In the genomic region with DNA sequence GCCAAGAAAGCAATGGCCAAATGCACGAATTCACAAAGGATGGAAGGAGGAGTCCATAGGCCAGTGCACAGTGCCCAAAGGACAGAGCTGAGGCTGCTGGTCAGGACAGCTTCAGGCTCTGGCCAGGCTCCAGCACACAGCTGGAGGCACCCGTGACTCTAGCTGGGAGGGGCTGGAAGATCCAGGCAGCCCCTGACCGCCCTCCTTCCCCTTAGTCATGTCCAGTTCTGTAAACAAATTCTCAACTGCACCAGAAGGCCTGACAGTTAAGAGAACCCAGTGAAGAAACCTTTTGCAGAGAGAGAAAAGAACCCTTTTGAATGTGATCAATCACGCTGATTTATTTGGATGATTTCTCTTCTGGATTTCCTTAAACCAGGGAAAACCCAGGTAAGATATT, we compare ENCODE assay signal across 8 cellular contexts. TPM values are rescaled to one million over a fixed set of nuclear protein-coding genes. Genes with fewer than 3 reads are reported as not detected.
DNase-seq lines count a peak whose midpoint lies in the region; ATAC-seq and TF ChIP-seq lines count a peak whose summit lies in the region.

No MANE protein-coding gene starts in this region.

- DNase-seq in AG09319 (ENCODE audit: extremely low read depth, low read depth): peak; percentile 85
- peak; percentile 80 for DNase-seq in Panc1 (ENCODE audit: low read depth, low spot score)
- peak; percentile 94 for DNase-seq in fibroblast of gingiva (ENCODE audit: low read depth)
- DNase-seq in neural progenitor cell (ENCODE audit: low spot score): no peak
- no peak for DNase-seq in cortex of kidney (lab: John Stamatoyannopoulos, UW)
- no peak for DNase-seq in NCI-H2171 treated with DMSO at 0.1 percent for 48 hours (lab: John Stamatoyannopoulos, UW)
- no peak for DNase-seq in cerebellum (ENCODE audit: low spot score)
- DNase-seq in activated CD4-positive, alpha-beta T cell treated with anti-CD3 and anti-CD28 coated beads for 36 hours: no peak

- no TSS peak for BruUV-seq in Panc1 (replicated peaks; lab: Mats Ljungman, UMichigan)

- H3K27me3 ChIP-seq in Panc1 (ENCODE audit: control insufficient read depth, insufficient read depth, low read length): no peaks in the 10 kb centered on the region
- peaks cover 21% of the 10 kb centered on the region for H3K27me3 ChIP-seq in neural progenitor cell

- H3K27ac ChIP-seq in Panc1 (ENCODE audit: low read length): peak overlapping the region; percentile 86
- H3K27ac ChIP-seq in neural progenitor cell: no peak overlapping the region

- H3K27me3 Mint-ChIP-seq in neural progenitor cell (ENCODE audit: insufficient read depth, low read depth): peaks cover 6% of the 10 kb centered on the region
- peaks cover 2% of the 10 kb centered on the region for H3K27me3 Mint-ChIP-seq in activated CD4-positive, alpha-beta T cell treated with anti-CD3 and anti-CD28 coated beads for 36 hours

- no peaks in the 10 kb centered on the region for H3K36me3 Mint-ChIP-seq in neural progenitor cell
- H3K36me3 Mint-ChIP-seq in activated CD4-positive, alpha-beta T cell treated with anti-CD3 and anti-CD28 coated beads for 36 hours (ENCODE audit: low read depth): no peaks in the 10 kb centered on the region

- no peak overlapping the region for H3K4me2 ChIP-seq in neural progenitor cell

- peaks cover 3% of the 10 kb centered on the region for H3F3A ChIP-seq in neural progenitor cell (ENCODE audit: low read depth)

- H3K79me2 ChIP-seq in neural progenitor cell (ENCODE audit: low read depth): no peaks in the 10 kb centered on the region

- H3K4me3 Mint-ChIP-seq in neural progenitor cell: no peak overlapping the region
- no peak overlapping the region for H3K4me3 Mint-ChIP-seq in activated CD4-positive, alpha-beta T cell treated with anti-CD3 and anti-CD28 coated beads for 36 hours

- no peak overlapping the region for H3K9ac ChIP-seq in neural progenitor cell

- H3K4me1 ChIP-seq in Panc1 (ENCODE audit: control insufficient read depth, insufficient read depth, low read length) (peaks cover 75% of the 10 kb centered on the region), neural progenitor cell (peaks cover 14% of the 10 kb centered on the region)

- TF ChIP-seq CTCF in AG09319 (IDR thresholded peaks at IDR 0.05; ENCODE audit: low read depth, low read length) (no peak), Panc1 (IDR thresholded peaks at IDR 0.05) (no peak), neural progenitor cell (IDR thresholded peaks at IDR 0.05) (no peak)

- peak overlapping the region in 1 of 2 experiments; percentile 21; a peak in 1 of 4 replicates for H3K4me3 ChIP-seq in Panc1 (ENCODE audit: low read depth in 2 of 2, low read length in 2 of 2)
- no peak overlapping the region for H3K4me3 ChIP-seq in neural progenitor cell

- ATAC-seq in Panc1: peak; percentile 83
- no peak for ATAC-seq in activated CD4-positive, alpha-beta T cell treated with anti-CD3 and anti-CD28 coated beads for 36 hours

- POLR2A ChIA-PET in Panc1 (lab: Charles Lee): interaction anchor here (0.6 to 1.5 kb wide), 5 partner anchors 17 to 164 kb away, joined by 3 to 7 read pairs (median 3); no protein-coding TSS in a partner anchor
- POLR2A ChIA-PET in activated CD4-positive, alpha-beta T cell treated with anti-CD3 and anti-CD28 coated beads for 36 hours (lab: Charles Lee): interaction anchor here (0.8 to 1.0 kb wide), 2 partner anchors 20 to 1903 kb away, joined by 3 to 4 read pairs; no protein-coding TSS in a partner anchor

- H3K9me3 Mint-ChIP-seq in neural progenitor cell: no peaks in the 10 kb centered on the region
- no peaks in the 10 kb centered on the region for H3K9me3 Mint-ChIP-seq in activated CD4-positive, alpha-beta T cell treated with anti-CD3 and anti-CD28 coated beads for 36 hours (ENCODE audit: low read depth)

- intact Hi-C loops in Panc1 (cut with micrococcal nuclease; ENCODE audit: unreplicated experiment): loop anchor here (10.0 kb wide), 1 partner anchor 156 kb away; no protein-coding TSS in a partner anchor
- intact Hi-C loops in activated CD4-positive, alpha-beta T cell treated with anti-CD3 and anti-CD28 coated beads for 36 hours (cut with DNase I, micrococcal nuclease): no loop called here

- H3K4me1 Mint-ChIP-seq in neural progenitor cell: peaks cover 57% of the 10 kb centered on the region
- H3K4me1 Mint-ChIP-seq in activated CD4-positive, alpha-beta T cell treated with anti-CD3 and anti-CD28 coated beads for 36 hours: peaks cover 21% of the 10 kb centered on the region

- in situ Hi-C loops in Panc1 (cut with HindIII; ENCODE audit: low pct_unique_long_range_greater_than_20kb, low sequenced_read_pairs): no loop called here

- H2AFZ ChIP-seq in neural progenitor cell (replicated peaks): no peak overlapping the region

- H3K27ac Mint-ChIP-seq in neural progenitor cell: peak overlapping the region; percentile 9
- H3K27ac Mint-ChIP-seq in activated CD4-positive, alpha-beta T cell treated with anti-CD3 and anti-CD28 coated beads for 36 hours: no peak overlapping the region

- CTCF ChIA-PET in Panc1 (lab: Charles Lee): interaction anchor here (0.6 kb wide), 1 partner anchor 16 kb away, joined by 4 read pairs; no protein-coding TSS in a partner anchor
- CTCF ChIA-PET in activated CD4-positive, alpha-beta T cell treated with anti-CD3 and anti-CD28 coated beads for 36 hours (lab: Charles Lee): interaction anchor here (0.9 kb wide), 1 partner anchor 17 kb away, joined by 3 read pairs; no protein-coding TSS in a partner anchor

- H3K36me3 ChIP-seq in Panc1 (ENCODE audit: control insufficient read depth, insufficient read depth, low read length) (no peaks in the 10 kb centered on the region), neural progenitor cell (no peaks in the 10 kb centered on the region)

- no peaks in the 10 kb centered on the region for H4K20me1 ChIP-seq in neural progenitor cell (ENCODE audit: low read depth)

- H3K9me3 ChIP-seq in Panc1 (ENCODE audit: control insufficient read depth, insufficient read depth, low read depth, low read length) (no peaks in the 10 kb centered on the region), neural progenitor cell (ENCODE audit: low read depth) (no peaks in the 10 kb centered on the region)

RNA-seq across cellular contexts. Expression of a gene that starts 7.7 kb away (rescaled TPM):
- total RNA-seq in Panc1 (2021; ENCODE audit: unreplicated experiment): 683 TPM
- 719 TPM for polyA plus RNA-seq in Panc1 (2012; ENCODE audit: insufficient read length)
- total RNA-seq in neural progenitor cell (ENCODE audit: low replicate concordance): 468 and 655 TPM in 2 replicates
- 467 TPM for total RNA-seq in cerebellum
- total RNA-seq in activated CD4-positive, alpha-beta T cell treated with anti-CD3 and anti-CD28 coated beads for 36 hours: 100 to 1,000 TPM; 370 to 508 TPM

Comparison
In these comparisons a context has a peak if more than half of its experiments do, and no peak if none do; other contexts are left out.
1. DNase-seq: peak in AG09319 (single experiment), Panc1 (single experiment) and fibroblast of gingiva (single experiment); none in neural progenitor cell (single experiment), cortex of kidney (single experiment), NCI-H2171 treated with DMSO at 0.1 percent for 48 hours (single experiment), cerebellum (single experiment) and activated CD4-positive, alpha-beta T cell treated with anti-CD3 and anti-CD28 coated beads for 36 hours (single experiment).